29 cellular contexts compared by ENCODE assay signal in genomic region chr18:61984293-61984692, GRCh38.
"Had no signal": no experiment of that assay in that cellular context is flagged by ENCODE, and none has a peak within 500 bp of the region (broad histone marks: within the 10 kb centered on the region; RNA-seq: fewer than 3 reads in every experiment).

No MANE protein-coding gene starts in this region.

- H3K36me3 Mint-ChIP-seq: activated CD4-positive, alpha-beta memory T cell treated with anti-CD3 and anti-CD28 coated beads for 36 hours; activated naive CD8-positive, alpha-beta T cell; brain; IgD-negative memory B cell had no signal

- H3K27me3 ChIP-seq: SJCRH30 had no signal

- H3K27ac Mint-ChIP-seq: activated CD4-positive, alpha-beta memory T cell treated with anti-CD3 and anti-CD28 coated beads for 36 hours; activated naive CD4-positive, alpha-beta T cell treated with anti-CD3 and anti-CD28 coated beads for 36 hours; activated naive CD8-positive, alpha-beta T cell; brain; IgD-negative memory B cell had no signal

- H3K36me3 ChIP-seq: SJCRH30 had no signal

- H3K9me3 ChIP-seq: SJCRH30 had no signal

- H3K27me3 Mint-ChIP-seq: activated CD4-positive, alpha-beta memory T cell treated with anti-CD3 and anti-CD28 coated beads for 36 hours; activated naive CD8-positive, alpha-beta T cell; brain had no signal

- H3K9me3 Mint-ChIP-seq: activated CD4-positive, alpha-beta memory T cell treated with anti-CD3 and anti-CD28 coated beads for 36 hours; activated naive CD4-positive, alpha-beta T cell treated with anti-CD3 and anti-CD28 coated beads for 36 hours; activated T-cell treated with anti-CD3 and anti-CD28 coated beads, Interleukin-2, amount 50 U/mL, for 4 hours; IgD-negative memory B cell had no signal

- H3K4me3 ChIP-seq: SJCRH30 had no signal

- DNase-seq: activated CD4-positive, alpha-beta memory T cell treated with anti-CD3 and anti-CD28 coated beads for 36 hours; activated CD4-positive, alpha-beta T cell treated with anti-CD3 and anti-CD28 coated beads for 48 hours; activated CD8-positive, alpha-beta memory T cell treated with anti-CD3 and anti-CD28 coated beads for 24 hours; activated gamma-delta T cell; activated naive CD4-positive, alpha-beta T cell treated with anti-CD3 and anti-CD28 coated beads for 36 hours; activated T-cell treated with anti-CD3 and anti-CD28 coated beads, Interleukin-2, amount 50 U/mL, for 4 hours; anterior cingulate cortex; KG1; MV-4-11; NCI-H1092 treated with DMSO at 0.1 percent for 48 hours; NCI-H1417 treated with DMSO at 0.1 percent for 48 hours; NCI-H1694; NCI-H2029; NCI-H2107; NCI-H345; NCI-H510A; NCI-H69; NK-92 treated with Interleukin-12 subunit alpha and Interleukin-12 subunit beta, amount 100 ng/mL, for 24 hours; OCI-M1; RPMI8226; SJCRH30; SW 1271 had no signal

- ATAC-seq: activated CD4-positive, CD25-positive, alpha-beta regulatory T cell treated with anti-CD3 and anti-CD28 coated beads, Interleukin-2, amount 50 U/mL, for 24 hours; activated T-cell treated with anti-CD3 and anti-CD28 coated beads, Interleukin-2, amount 50 U/mL, for 4 hours; Panc1; Right ventricle myocardium inferior; SK-N-SH treated with all-trans-retinoic acid at 6 μM for 48 hours had no signal

- H3K4me1 ChIP-seq: SJCRH30 had no signal

- H3K4me1 Mint-ChIP-seq: IgD-negative memory B cell had no signal

- H3K4me3 Mint-ChIP-seq: activated CD4-positive, alpha-beta memory T cell treated with anti-CD3 and anti-CD28 coated beads for 36 hours; activated naive CD4-positive, alpha-beta T cell treated with anti-CD3 and anti-CD28 coated beads for 36 hours; activated naive CD8-positive, alpha-beta T cell; activated T-cell treated with anti-CD3 and anti-CD28 coated beads, Interleukin-2, amount 50 U/mL, for 4 hours; brain; IgD-negative memory B cell had no signal
